24 cellular contexts compared by ENCODE assay signal in genomic region chr12:127729381-127729780, GRCh38.
DNase-seq lines count a peak whose midpoint lies in the region; ATAC-seq and TF ChIP-seq lines count a peak whose summit lies in the region.
"Had no signal": no experiment of that assay in that cellular context is flagged by ENCODE, and none has a peak within 500 bp of the region (broad histone marks: within the 10 kb centered on the region; RNA-seq: fewer than 3 reads in every experiment).

No MANE protein-coding gene starts in this region.

- no peak for TF ChIP-seq CTCF in fibroblast of mammary gland (conservative IDR thresholded peaks at IDR 0.05; ENCODE audit: control insufficient read depth, insufficient read depth, low read depth, low read length)

- H3K27ac Mint-ChIP-seq in activated naive CD4-positive, alpha-beta T cell treated with anti-CD3 and anti-CD28 coated beads for 36 hours: no peak overlapping the region
- H3K27ac Mint-ChIP-seq: activated T-helper 17 cell treated with anti-CD3 and anti-CD28 coated beads, Interleukin-2, amount 50 U/mL, for 72 hours had no signal

- DNase-seq in ACHN (peak; percentile 8), DMS79 treated with DMSO at 0.1 percent for 48 hours (lab: John Stamatoyannopoulos, UW) (peak; percentile 66), NCI-H2171 treated with DMSO at 0.1 percent for 48 hours (lab: John Stamatoyannopoulos, UW) (peak; percentile 49), fibroblast of mammary gland (ENCODE audit: low read depth) (peak; percentile 8), NCI-H526 treated with DMSO at 0.1 percent for 48 hours (lab: John Stamatoyannopoulos, UW) (no peak), Right ventricle myocardium inferior (ENCODE audit: missing footprints) (no peak)
- no peak for DNase-seq in activated naive CD4-positive, alpha-beta T cell treated with anti-CD3 and anti-CD28 coated beads for 36 hours
- DNase-seq: activated CD4-positive, alpha-beta T cell treated with anti-CD3 and anti-CD28 coated beads for 1 hour; central memory CD4-positive, alpha-beta T cell; GF-D8; heart right ventricle; KG1; mammary epithelial cell; NCI-H1105 treated with DMSO at 0.1 percent for 48 hours; NCI-H345; ovary; right lobe of liver; stimulated activated naive CD4-positive, alpha-beta T cell; T-helper 2 cell; trophoblast cell had no signal

- CTCF ChIA-PET in activated naive CD4-positive, alpha-beta T cell treated with anti-CD3 and anti-CD28 coated beads for 36 hours (lab: Charles Lee): interaction anchor here (0.6 kb wide), 2 partner anchors 18 to 460 kb away, joined by 3 read pairs; no protein-coding TSS in a partner anchor

- intact Hi-C loops in activated naive CD4-positive, alpha-beta T cell treated with anti-CD3 and anti-CD28 coated beads for 36 hours (cut with micrococcal nuclease): no loop called here
- intact Hi-C loops in Right ventricle myocardium inferior (cut with DNase I): no loop called here

- H3K9me3 Mint-ChIP-seq in activated naive CD4-positive, alpha-beta T cell treated with anti-CD3 and anti-CD28 coated beads for 36 hours: peaks cover 9% of the 10 kb centered on the region

- H3K36me3 Mint-ChIP-seq in activated naive CD4-positive, alpha-beta T cell treated with anti-CD3 and anti-CD28 coated beads for 36 hours (ENCODE audit: low read depth): no peaks in the 10 kb centered on the region

- no peak overlapping the region for H3K4me3 ChIP-seq in fibroblast of mammary gland (ENCODE audit: control insufficient read depth, low read depth, low read length)
- H3K4me3 ChIP-seq: GM12878, heart right ventricle, ovary, right lobe of liver, SJSA1 had no signal

- in situ Hi-C loops in ACHN (cut with HindIII; ENCODE audit: low pct_ligation_motif_present, low pct_unique_long_range_greater_than_20kb, low sequenced_read_pairs): no loop called here

- no peaks in the 10 kb centered on the region for H3K4me1 Mint-ChIP-seq in activated naive CD4-positive, alpha-beta T cell treated with anti-CD3 and anti-CD28 coated beads for 36 hours (ENCODE audit: low read depth)
- H3K4me1 Mint-ChIP-seq: activated T-helper 17 cell treated with anti-CD3 and anti-CD28 coated beads, Interleukin-2, amount 50 U/mL, for 72 hours had no signal

- ATAC-seq in HG03045 (IDR thresholded peaks at IDR 0.05; ENCODE audit: unreplicated experiment) (no peak), Right ventricle myocardium inferior (no peak)
- ATAC-seq: activated T-helper 17 cell treated with anti-CD3 and anti-CD28 coated beads, Interleukin-2, amount 50 U/mL, for 72 hours; GM12878; heart right ventricle; right lobe of liver had no signal

- H3K4me3 Mint-ChIP-seq in activated naive CD4-positive, alpha-beta T cell treated with anti-CD3 and anti-CD28 coated beads for 36 hours: no peak overlapping the region
- H3K4me3 Mint-ChIP-seq: activated T-helper 17 cell treated with anti-CD3 and anti-CD28 coated beads, Interleukin-2, amount 50 U/mL, for 72 hours had no signal

- H3K27me3 Mint-ChIP-seq in activated naive CD4-positive, alpha-beta T cell treated with anti-CD3 and anti-CD28 coated beads for 36 hours (ENCODE audit: low read depth): no peaks in the 10 kb centered on the region
- H3K27me3 Mint-ChIP-seq: activated T-helper 17 cell treated with anti-CD3 and anti-CD28 coated beads, Interleukin-2, amount 50 U/mL, for 72 hours had no signal

Comparison
In these comparisons a context has a peak if more than half of its experiments do, and no peak if none do; other contexts are left out.
1. DNase-seq: peak in ACHN (single experiment), DMS79 treated with DMSO at 0.1 percent for 48 hours (single experiment), NCI-H2171 treated with DMSO at 0.1 percent for 48 hours (single experiment) and fibroblast of mammary gland (single experiment); none in activated naive CD4-positive, alpha-beta T cell treated with anti-CD3 and anti-CD28 coated beads for 36 hours (single experiment), NCI-H526 treated with DMSO at 0.1 percent for 48 hours (single experiment) and Right ventricle myocardium inferior (single experiment).